In genomic region chr7:20237464-20238267, GRCh38 we compare ENCODE assay signal across 1 cellular context.
TF ChIP-seq lines count a peak whose summit lies in the region.

No MANE protein-coding gene starts in this region.

TF ChIP-seq in GM12878, 131 proteins besides CTCF, POLR2A, EP300 and RAD21:
- TF ChIP-seq BRCA1 (IDR thresholded peaks at IDR 0.05; ENCODE audit: low read depth, low read length) (no peak), BMI1 (IDR thresholded peaks at IDR 0.05; ENCODE audit: borderline replicate concordance) (peak; percentile 66), POLR2AphosphoS5 (IDR thresholded peaks at IDR 0.05; ENCODE audit: low read length) (peak; percentile 63; the same call in 1 of the 2 replicates), MTA2 (IDR thresholded peaks at IDR 0.05; ENCODE audit: low read depth) (peak; percentile 92), CHD2 (IDR thresholded peaks at IDR 0.05; ENCODE audit: borderline replicate concordance, low read depth, low read length) (peak; percentile 79), MLLT1 (IDR thresholded peaks at IDR 0.05) (0 out of 2 replicates have a peak, but pooled peaks have one; percentile 16), BCLAF1 (IDR thresholded peaks at IDR 0.05) (no peak), KDM1A (IDR thresholded peaks at IDR 0.05; ENCODE audit: borderline replicate concordance) (no peak), BACH1 (IDR thresholded peaks at IDR 0.05; ENCODE audit: borderline replicate concordance) (peak; percentile 29; the same call in 1 of the 2 replicates), SMAD1 (IDR thresholded peaks at IDR 0.05; ENCODE audit: low read depth, partially characterized antibody) (peak; percentile 15), SMARCA5 (IDR thresholded peaks at IDR 0.05) (peak; percentile 12; the same call in 1 of the 2 replicates), ZNF687 (IDR thresholded peaks at IDR 0.05) (peak; percentile 76), MEF2B (IDR thresholded peaks at IDR 0.05; ENCODE audit: partially characterized antibody, poor library complexity, severe bottlenecking) (peak; percentile 84), SPI1 (IDR thresholded peaks at IDR 0.05; ENCODE audit: borderline replicate concordance, insufficient read depth, low read depth, low read length) (no peak), POU2F2 (IDR thresholded peaks at IDR 0.05; ENCODE audit: borderline replicate concordance, low read depth, low read length) (no peak; the same call in 2 of the 3 replicates), BCL11A (IDR thresholded peaks at IDR 0.05; ENCODE audit: low read depth, low read length) (peak; percentile 82), HDAC2 (IDR thresholded peaks at IDR 0.05) (no peak), IKZF2 (IDR thresholded peaks at IDR 0.05) (peak; percentile 46 to 50; a peak in 3 of 4 replicates), IKZF1 (conservative IDR thresholded peaks at IDR 0.05) (peak; percentile 36; the same call in 1 of the 2 replicates), RUNX3 (IDR thresholded peaks at IDR 0.05; ENCODE audit: low read length) (peak; percentile 48), TBL1XR1 (IDR thresholded peaks at IDR 0.05; ENCODE audit: low read depth, low read length) (0 out of 2 replicates have a peak, but pooled peaks have one; percentile 22), PRDM15 (CRISPR knock-in tag; IDR thresholded peaks at IDR 0.05) (0 out of 2 replicates have a peak, but pooled peaks have one; percentile 29), DPF2 (IDR thresholded peaks at IDR 0.05) (peak; percentile 33), NR2C2 (IDR thresholded peaks at IDR 0.05; ENCODE audit: borderline replicate concordance, control insufficient read depth, insufficient read length, low read depth) (no peak), ZNF217 (IDR thresholded peaks at IDR 0.05) (0 out of 2 replicates have a peak, but pooled peaks have one; percentile 18), SUPT20H (IDR thresholded peaks at IDR 0.05; ENCODE audit: borderline replicate concordance, control insufficient read depth, low read depth, low read length) (no peak), NRF1 (conservative IDR thresholded peaks at IDR 0.05; ENCODE audit: low read depth, low read length) (no peak), NBN (IDR thresholded peaks at IDR 0.05) (0 out of 2 replicates have a peak, but pooled peaks have one; percentile 5)
- TF ChIP-seq, protein P1, sequence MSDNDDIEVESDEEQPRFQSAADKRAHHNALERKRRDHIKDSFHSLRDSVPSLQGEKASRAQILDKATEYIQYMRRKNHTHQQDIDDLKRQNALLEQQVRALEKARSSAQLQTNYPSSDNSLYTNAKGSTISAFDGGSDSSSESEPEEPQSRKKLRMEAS (IDR thresholded peaks at IDR 0.05; ENCODE audit: low read depth, low read length): peak; percentile 11; the same call in 1 of the 2 replicates
- TF ChIP-seq, protein P2, sequence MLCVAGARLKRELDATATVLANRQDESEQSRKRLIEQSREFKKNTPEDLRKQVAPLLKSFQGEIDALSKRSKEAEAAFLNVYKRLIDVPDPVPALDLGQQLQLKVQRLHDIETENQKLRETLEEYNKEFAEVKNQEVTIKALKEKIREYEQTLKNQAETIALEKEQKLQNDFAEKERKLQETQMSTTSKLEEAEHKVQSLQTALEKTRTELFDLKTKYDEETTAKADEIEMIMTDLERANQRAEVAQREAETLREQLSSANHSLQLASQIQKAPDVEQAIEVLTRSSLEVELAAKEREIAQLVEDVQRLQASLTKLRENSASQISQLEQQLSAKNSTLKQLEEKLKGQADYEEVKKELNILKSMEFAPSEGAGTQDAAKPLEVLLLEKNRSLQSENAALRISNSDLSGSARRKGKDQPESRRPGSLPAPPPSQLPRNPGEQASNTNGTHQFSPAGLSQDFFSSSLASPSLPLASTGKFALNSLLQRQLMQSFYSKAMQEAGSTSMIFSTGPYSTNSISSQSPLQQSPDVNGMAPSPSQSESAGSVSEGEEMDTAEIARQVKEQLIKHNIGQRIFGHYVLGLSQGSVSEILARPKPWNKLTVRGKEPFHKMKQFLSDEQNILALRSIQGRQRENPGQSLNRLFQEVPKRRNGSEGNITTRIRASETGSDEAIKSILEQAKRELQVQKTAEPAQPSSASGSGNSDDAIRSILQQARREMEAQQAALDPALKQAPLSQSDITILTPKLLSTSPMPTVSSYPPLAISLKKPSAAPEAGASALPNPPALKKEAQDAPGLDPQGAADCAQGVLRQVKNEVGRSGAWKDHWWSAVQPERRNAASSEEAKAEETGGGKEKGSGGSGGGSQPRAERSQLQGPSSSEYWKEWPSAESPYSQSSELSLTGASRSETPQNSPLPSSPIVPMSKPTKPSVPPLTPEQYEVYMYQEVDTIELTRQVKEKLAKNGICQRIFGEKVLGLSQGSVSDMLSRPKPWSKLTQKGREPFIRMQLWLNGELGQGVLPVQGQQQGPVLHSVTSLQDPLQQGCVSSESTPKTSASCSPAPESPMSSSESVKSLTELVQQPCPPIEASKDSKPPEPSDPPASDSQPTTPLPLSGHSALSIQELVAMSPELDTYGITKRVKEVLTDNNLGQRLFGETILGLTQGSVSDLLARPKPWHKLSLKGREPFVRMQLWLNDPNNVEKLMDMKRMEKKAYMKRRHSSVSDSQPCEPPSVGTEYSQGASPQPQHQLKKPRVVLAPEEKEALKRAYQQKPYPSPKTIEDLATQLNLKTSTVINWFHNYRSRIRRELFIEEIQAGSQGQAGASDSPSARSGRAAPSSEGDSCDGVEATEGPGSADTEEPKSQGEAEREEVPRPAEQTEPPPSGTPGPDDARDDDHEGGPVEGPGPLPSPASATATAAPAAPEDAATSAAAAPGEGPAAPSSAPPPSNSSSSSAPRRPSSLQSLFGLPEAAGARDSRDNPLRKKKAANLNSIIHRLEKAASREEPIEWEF (IDR thresholded peaks at IDR 0.05; ENCODE audit: insufficient replicate concordance, low read depth, low read length): peak; percentile 67
